In genomic region chr4:128776794-128777216, GRCh38 we compare ENCODE assay signal across 10 cellular contexts. TPM values are rescaled to one million over a fixed set of nuclear protein-coding genes. Genes with fewer than 3 reads are reported as not detected.
A peak's percentile ranks its signal among the peaks of the same experiment; 100 is the strongest.
DNase-seq lines count a peak whose midpoint lies in the region; ATAC-seq and TF ChIP-seq lines count a peak whose summit lies in the region.
"Had no signal": no experiment of that assay in that cellular context is flagged by ENCODE, and none has a peak within 500 bp of the region (broad histone marks: within the 10 kb centered on the region; RNA-seq: fewer than 3 reads in every experiment).

No MANE protein-coding gene starts in this region.

- ATAC-seq in Right ventricle myocardium superior (ENCODE audit: poor library complexity), result peak; percentile 95
- ATAC-seq in upper lobe of right lung, result peak; percentile 90

- H3K4me1 ChIP-seq in breast epithelium, result no peaks in the 10 kb centered on the region
- H3K4me1 ChIP-seq in upper lobe of right lung, result peaks cover 7% of the 10 kb centered on the region

- no peaks in the 10 kb centered on the region for H3K9me3 ChIP-seq in breast epithelium
- H3K9me3 ChIP-seq in upper lobe of right lung, result no peaks in the 10 kb centered on the region

- H3K27ac ChIP-seq in breast epithelium (no peak overlapping the region), upper lobe of right lung (no peak overlapping the region)

- H3K27me3 Mint-ChIP-seq in MCF 10A (ENCODE audit: insufficient read depth, unreplicated experiment), result no peaks in the 10 kb centered on the region

- DNase-seq in MCF 10A (ENCODE audit: unreplicated experiment) (peak; percentile 79), breast epithelium (ENCODE audit: low spot score in 2 of 2) (no peak), RPMI8226 (peak; percentile 3), Right ventricle myocardium superior (peak; percentile 86), upper lobe of right lung (peak; percentile 90), posterior cingulate gyrus (no peak), NCI-H2107 treated with DMSO at 0.1 percent for 48 hours (lab: John Stamatoyannopoulos, UW; ENCODE audit: unreplicated experiment) (no peak)
- no peak for DNase-seq in activated naive CD4-positive, alpha-beta T cell (lab: John Stamatoyannopoulos, UW)
- DNase-seq: activated effector memory CD4-positive, alpha-beta T cell treated with anti-CD3 and anti-CD28 coated beads, Interleukin-2, amount 50 U/mL, for 16 hours; CD4-positive, alpha-beta T cell had no signal

- no peaks in the 10 kb centered on the region for H3K36me3 Mint-ChIP-seq in MCF 10A (ENCODE audit: insufficient read depth, unreplicated experiment)

- no peak for TF ChIP-seq POLR2A in breast epithelium (IDR thresholded peaks at IDR 0.05)

- BruUV-seq in MCF 10A (replicated peaks; lab: Mats Ljungman, UMichigan), result no TSS peak

- POLR2A ChIA-PET in MCF 10A (lab: Yijun Ruan, JAX), result interaction anchor here (0.8 to 1.4 kb wide), 3 partner anchors 11 to 223 kb away, joined by 3 to 7 read pairs (median 6); no protein-coding TSS in a partner anchor

- H3K27ac Mint-ChIP-seq in MCF 10A (ENCODE audit: low read depth, unreplicated experiment), result no peak overlapping the region
- H3K27ac Mint-ChIP-seq: CD4-positive, alpha-beta T cell had no signal

- no peak for TF ChIP-seq CTCF in MCF 10A (IDR thresholded peaks at IDR 0.05; ENCODE audit: unreplicated experiment)
- TF ChIP-seq CTCF in breast epithelium (IDR thresholded peaks at IDR 0.05), result no peak
- TF ChIP-seq CTCF in upper lobe of right lung (IDR thresholded peaks at IDR 0.05), result no peak

- H3K4me3 Mint-ChIP-seq in MCF 10A (ENCODE audit: unreplicated experiment), result no peak overlapping the region
- H3K4me3 Mint-ChIP-seq: CD4-positive, alpha-beta T cell had no signal

- H3K4me3 ChIP-seq in breast epithelium (no peak overlapping the region), upper lobe of right lung (no peak overlapping the region)

- H3K36me3 ChIP-seq in breast epithelium (no peaks in the 10 kb centered on the region), upper lobe of right lung (no peaks in the 10 kb centered on the region)

- no peaks in the 10 kb centered on the region for H3K9me3 Mint-ChIP-seq in MCF 10A (ENCODE audit: unreplicated experiment)
- H3K9me3 Mint-ChIP-seq: CD4-positive, alpha-beta T cell had no signal

- intact Hi-C loops in MCF 10A (cut with micrococcal nuclease), result no loop called here
- intact Hi-C loops in breast epithelium (cut with DNase I; ENCODE audit: low total_unique reads), result no loop called here
- intact Hi-C loops in Right ventricle myocardium superior (cut with DNase I), result no loop called here
- intact Hi-C loops in upper lobe of right lung (cut with DNase I), result no loop called here
- intact Hi-C loops in posterior cingulate gyrus (cut with DNase I), result no loop called here

- CTCF ChIA-PET in MCF 10A (lab: Yijun Ruan, JAX), result interaction anchor here (0.8 to 1.4 kb wide), 5 partner anchors 9 to 323 kb away, joined by 3 to 5 read pairs (median 4); no protein-coding TSS in a partner anchor

- H3K27me3 ChIP-seq in breast epithelium (no peaks in the 10 kb centered on the region), upper lobe of right lung (no peaks in the 10 kb centered on the region)

- H3K4me1 Mint-ChIP-seq in MCF 10A (ENCODE audit: insufficient read depth, unreplicated experiment), result peaks cover 7% of the 10 kb centered on the region

RNA-seq across cellular contexts. Expression of gene JADE1, which starts 32.7 kb away (rescaled TPM):
- total RNA-seq in MCF 10A (2022) (22.7 and 25.9 TPM in 2 replicates), breast epithelium (10 to 100 TPM; 51.2 to 86.7 (median 62.6) TPM), Right ventricle myocardium superior (26.0 TPM), upper lobe of right lung (41.7 TPM)

Comparison
In these comparisons a context has a peak if more than half of its experiments do, and no peak if none do; other contexts are left out.
1. DNase-seq: peak in MCF 10A (single experiment), RPMI8226 (single experiment), Right ventricle myocardium superior (single experiment) and upper lobe of right lung (single experiment); none in breast epithelium (0 of 2), activated naive CD4-positive, alpha-beta T cell (0 of 4), posterior cingulate gyrus (0 of 10) and NCI-H2107 treated with DMSO at 0.1 percent for 48 hours (single experiment).